In the genomic region with DNA sequence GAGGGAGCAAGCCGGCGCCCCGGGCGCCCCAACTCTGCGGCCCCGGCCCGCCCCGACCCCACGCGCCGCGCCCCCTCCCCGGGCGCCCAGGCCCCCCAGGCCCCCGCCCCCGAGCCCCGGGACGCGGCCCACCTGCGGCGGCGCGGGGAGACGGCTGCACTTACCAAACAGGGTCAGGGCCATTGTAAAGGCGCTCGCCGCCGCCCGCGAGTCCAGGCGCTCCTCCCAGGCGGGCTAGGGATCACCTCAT, we compare ENCODE assay signal across 8 cellular contexts. TPM values are rescaled to one million over a fixed set of nuclear protein-coding genes. Genes with fewer than 3 reads are reported as not detected.
DNase-seq lines count a peak whose midpoint lies in the region; ATAC-seq and TF ChIP-seq lines count a peak whose summit lies in the region.

No MANE protein-coding gene starts in this region.

- ATAC-seq in GM19025 (IDR thresholded peaks at IDR 0.05; ENCODE audit: low read depth, unreplicated experiment) (peak; percentile 21), lung (ENCODE audit: insufficient read depth, low FRiP score) (peak; percentile 67), GM21786 (IDR thresholded peaks at IDR 0.05; ENCODE audit: unreplicated experiment) (no peak)

- TF ChIP-seq CTCF in A673 (conservative IDR thresholded peaks at IDR 0.05; ENCODE audit: low read depth, low read length) (no peak), mammary epithelial cell (conservative IDR thresholded peaks at IDR 0.05 in 1 of 2, IDR thresholded peaks at IDR 0.05 in 1 of 2; ENCODE audit: extremely low read depth in 1 of 2, insufficient read depth in 1 of 2, low read depth in 1 of 2, low read length in 2 of 2) (no peak), lung (IDR thresholded peaks at IDR 0.05; ENCODE audit: control extremely low read depth, extremely low read depth) (no peak), uterus (IDR thresholded peaks at IDR 0.05) (no peak)

- CTCF ChIA-PET in A673 (lab: Charles Lee) (no interaction called here), mammary epithelial cell (lab: Charles Lee; ENCODE audit: low non-redundant PET) (interaction anchor here (0.5 to 0.6 kb wide), 2 partner anchors 86 to 233 kb away, joined by 3 to 5 read pairs; no protein-coding TSS in a partner anchor)

- no CpG with 5 or more reads among the region's 32 CpGs for WGBS in mammary epithelial cell (ENCODE audit: low coverage, missing lambda C conversion rate)
- 1% methylated on average over 13 to 32 of the region's 32 CpGs for WGBS in lung, 2 donors

- peak overlapping the region; percentile 90 for H2AFZ ChIP-seq in mammary epithelial cell (ENCODE audit: low read depth, low read length)

- intact Hi-C loops in A673 (cut with micrococcal nuclease; ENCODE audit: unreplicated experiment) (loop anchor here (10.0 kb wide), 1 partner anchor 1090 kb away; the partner anchor contains the start of genes HOXD12 and HOXD13), mammary epithelial cell (cut with micrococcal nuclease) (loop anchor here (10.0 kb wide), 1 partner anchor 1090 kb away; the partner anchor contains the start of genes HOXD12 and HOXD13), uterus (cut with DNase I; ENCODE audit: low total_unique reads) (no loop called here)

- H4K20me1 ChIP-seq in mammary epithelial cell (ENCODE audit: insufficient read depth, low read length): no peaks in the 10 kb centered on the region

- H3K36me3 ChIP-seq in A673 (ENCODE audit: insufficient read depth, low read length, poor library complexity, severe bottlenecking): no peaks in the 10 kb centered on the region
- H3K36me3 ChIP-seq in mammary epithelial cell (ENCODE audit: insufficient read depth, low read length): no peaks in the 10 kb centered on the region
- H3K36me3 ChIP-seq in lung (ENCODE audit: control insufficient read depth in 2 of 2, insufficient read depth in 2 of 2, low read length in 2 of 2): no peaks in the 10 kb centered on the region
- no peaks in the 10 kb centered on the region for H3K36me3 ChIP-seq in uterus

- H3K79me2 ChIP-seq in mammary epithelial cell (ENCODE audit: insufficient read depth, low read length): no peaks in the 10 kb centered on the region

- dilution Hi-C loops in mammary epithelial cell (cut with HindIII; ENCODE audit: low sequenced_read_pairs): no loop called here

- H3K9me3 ChIP-seq in A673 (ENCODE audit: low read depth, low read length, poor library complexity, severe bottlenecking) (no peaks in the 10 kb centered on the region), mammary epithelial cell (replicated peaks; ENCODE audit: insufficient read depth, low read length) (no peaks in the 10 kb centered on the region), lung (ENCODE audit: control insufficient read depth in 2 of 2, insufficient read depth in 1 of 2, low read length in 1 of 2) (no peaks in the 10 kb centered on the region), uterus (no peaks in the 10 kb centered on the region)

- BruUV-seq in A673 (replicated peaks; lab: Mats Ljungman, UMichigan): no TSS peak
- BruUV-seq in mammary epithelial cell (replicated peaks; lab: Mats Ljungman, UMichigan): no TSS peak

- POLR2A ChIA-PET in A673 (lab: Charles Lee; ENCODE audit: low non-redundant PET): no interaction called here

- in situ Hi-C loops in mammary epithelial cell (cut with MboI; ENCODE audit: low sequenced_read_pairs in 2 of 2): no loop called here

- no peak overlapping the region for H3K9ac ChIP-seq in mammary epithelial cell (ENCODE audit: insufficient read depth, low read length)

- peak overlapping the region; percentile 46 for H3K4me3 ChIP-seq in A673 (ENCODE audit: low read depth, low read length, poor library complexity, severe bottlenecking)
- peak overlapping the region; percentile 64 to 77 (median 66) for H3K4me3 ChIP-seq in mammary epithelial cell (replicated peaks in 1 of 3; ENCODE audit: insufficient read depth in 1 of 3, low read depth in 2 of 3, low read length in 3 of 3)
- peak overlapping the region; percentile 73 for H3K4me3 ChIP-seq in lung
- peak overlapping the region; percentile 54 to 94 for H3K4me3 ChIP-seq in uterus

- no peaks in the 10 kb centered on the region for H3K4me1 ChIP-seq in A673 (ENCODE audit: insufficient read depth, low read length, poor library complexity, severe bottlenecking)
- H3K4me1 ChIP-seq in mammary epithelial cell (ENCODE audit: insufficient read depth, low read length): peaks cover 6% of the 10 kb centered on the region
- peaks cover 4 to 14% of the 10 kb centered on the region in 2 donors for H3K4me1 ChIP-seq in lung (ENCODE audit: control insufficient read depth in 2 of 2, insufficient read depth in 2 of 2, low read length in 2 of 2)
- H3K4me1 ChIP-seq in uterus: no peaks in the 10 kb centered on the region

- DNase-seq in A673 (ENCODE audit: low spot score): no peak
- DNase-seq in HuH-7.5 (ENCODE audit: low spot score): peak; percentile 56
- no peak for DNase-seq in mammary epithelial cell
- no peak for DNase-seq in lung (ENCODE audit: low spot score)
- no peak for DNase-seq in uterus
- DNase-seq in HT-29 (ENCODE audit: low spot score): no peak

- peak overlapping the region; percentile 98 for H3K4me2 ChIP-seq in mammary epithelial cell (ENCODE audit: insufficient read depth, low read depth, low read length)

- no peak for TF ChIP-seq POLR2A in uterus (IDR thresholded peaks at IDR 0.05)

- peaks cover 67% of the 10 kb centered on the region for H3K27me3 ChIP-seq in A673 (replicated peaks; ENCODE audit: insufficient read depth, low read depth, low read length, poor library complexity)
- H3K27me3 ChIP-seq in mammary epithelial cell (ENCODE audit: insufficient read depth, low read length): peaks cover 6% of the 10 kb centered on the region
- no peaks in the 10 kb centered on the region for H3K27me3 ChIP-seq in lung (ENCODE audit: control insufficient read depth, insufficient read depth)
- H3K27me3 ChIP-seq in uterus: no peaks in the 10 kb centered on the region

- no peak overlapping the region for H3K27ac ChIP-seq in A673 (ENCODE audit: low read depth, low read length, poor library complexity, severe bottlenecking)
- no peak overlapping the region for H3K27ac ChIP-seq in mammary epithelial cell (ENCODE audit: insufficient read depth, low read depth, low read length)
- peak overlapping the region; percentile 88 to 90 for H3K27ac ChIP-seq in lung (ENCODE audit: low read depth in 1 of 2, low read length in 1 of 2)
- H3K27ac ChIP-seq in uterus: peak overlapping the region; percentile 73 to 82

RNA-seq across cellular contexts. Expression of gene CHN1, which starts 0.5 kb away (rescaled TPM):
- total RNA-seq in A673 (2021): 11.3 and 19.1 TPM in 2 replicates
- 1 to 10 TPM; 2.3 to 4.5 TPM for total RNA-seq in mammary epithelial cell
- 8.2 TPM for polyA plus RNA-seq in mammary epithelial cell
- 1.8 TPM for polyA minus RNA-seq in mammary epithelial cell
- 10 to 100 TPM; 15.2 to 80.9 TPM for total RNA-seq in lung
- polyA plus RNA-seq in lung: 10 to 100 TPM in 1 of 2 donors, 1 to 10 TPM in 1; 6.8 to 13.8 TPM
- 10 to 100 TPM; 11.8 to 56.7 (median 18.1) TPM for total RNA-seq in uterus
- total RNA-seq in HT-29 (2014; rRNA removed; shearing (Covaris generic)): 0.70 TPM in 1 of 2 replicates, not detected in the other

Comparison
In these comparisons a context has a peak if more than half of its experiments do, and no peak if none do; other contexts are left out.
1. H3K27ac ChIP-seq: peak in lung (2 of 2) and uterus (2 of 2); none in A673 (single experiment) and mammary epithelial cell (single experiment).
2. Peak in every context shown above with its lines, with median percentiles within 50 percentile points of each other: H3K4me3 ChIP-seq.